2 cellular contexts compared by ENCODE assay signal in the genomic region with DNA sequence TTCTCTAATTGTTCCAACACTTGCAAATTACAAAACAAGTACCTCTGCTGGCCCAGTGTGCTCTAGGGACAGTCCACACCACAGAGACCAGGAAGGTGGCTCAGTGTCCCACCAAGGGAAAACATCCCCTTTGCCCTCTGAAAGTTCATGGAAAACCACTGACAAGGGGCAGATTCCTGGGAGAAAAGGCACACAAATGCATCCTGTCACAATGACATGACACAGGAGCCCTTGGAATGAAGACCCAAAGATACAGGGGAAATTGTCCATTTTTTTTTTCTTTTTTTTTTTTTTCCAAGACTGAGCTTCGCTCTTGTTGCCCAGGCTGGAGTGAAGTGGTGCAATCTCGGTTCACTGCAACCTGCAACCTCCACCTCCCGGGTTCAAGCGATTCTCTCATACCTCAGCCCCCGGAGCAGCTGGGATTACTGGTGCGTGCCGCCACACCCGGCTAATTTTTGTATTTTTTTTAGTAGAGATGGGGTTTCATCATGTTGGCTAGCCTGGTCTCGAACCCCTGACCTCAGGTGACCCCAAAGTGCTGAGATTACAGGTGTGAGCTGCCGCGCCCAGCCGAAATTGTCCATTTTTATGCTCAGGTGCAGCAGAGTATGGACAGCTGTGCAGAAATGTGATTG.
TF ChIP-seq lines count a peak whose summit lies in the region.

No MANE protein-coding gene starts in this region.

TF ChIP-seq in GM23338, 12 proteins besides CTCF, POLR2A, EP300 and RAD21 (continues in another document):
- TF ChIP-seq NANOG (IDR thresholded peaks at IDR 0.05; ENCODE audit: borderline replicate concordance) (no peak), EZH2 (IDR thresholded peaks at IDR 0.05; ENCODE audit: low read depth, unreplicated experiment) (no peak), STAT1 (IDR thresholded peaks at IDR 0.05; ENCODE audit: unreplicated experiment) (no peak), EZH2phosphoT487 (IDR thresholded peaks at IDR 0.05; ENCODE audit: unreplicated experiment) (no peak), POLR2AphosphoS5 (IDR thresholded peaks at IDR 0.05; ENCODE audit: low read depth) (no peak), CREB1 (CRISPR knock-in tag; IDR thresholded peaks at IDR 0.05; ENCODE audit: low read depth) (no peak), ZNF331 (CRISPR knock-in tag; IDR thresholded peaks at IDR 0.05; ENCODE audit: low read depth) (no peak)
- TF ChIP-seq, protein P1, sequence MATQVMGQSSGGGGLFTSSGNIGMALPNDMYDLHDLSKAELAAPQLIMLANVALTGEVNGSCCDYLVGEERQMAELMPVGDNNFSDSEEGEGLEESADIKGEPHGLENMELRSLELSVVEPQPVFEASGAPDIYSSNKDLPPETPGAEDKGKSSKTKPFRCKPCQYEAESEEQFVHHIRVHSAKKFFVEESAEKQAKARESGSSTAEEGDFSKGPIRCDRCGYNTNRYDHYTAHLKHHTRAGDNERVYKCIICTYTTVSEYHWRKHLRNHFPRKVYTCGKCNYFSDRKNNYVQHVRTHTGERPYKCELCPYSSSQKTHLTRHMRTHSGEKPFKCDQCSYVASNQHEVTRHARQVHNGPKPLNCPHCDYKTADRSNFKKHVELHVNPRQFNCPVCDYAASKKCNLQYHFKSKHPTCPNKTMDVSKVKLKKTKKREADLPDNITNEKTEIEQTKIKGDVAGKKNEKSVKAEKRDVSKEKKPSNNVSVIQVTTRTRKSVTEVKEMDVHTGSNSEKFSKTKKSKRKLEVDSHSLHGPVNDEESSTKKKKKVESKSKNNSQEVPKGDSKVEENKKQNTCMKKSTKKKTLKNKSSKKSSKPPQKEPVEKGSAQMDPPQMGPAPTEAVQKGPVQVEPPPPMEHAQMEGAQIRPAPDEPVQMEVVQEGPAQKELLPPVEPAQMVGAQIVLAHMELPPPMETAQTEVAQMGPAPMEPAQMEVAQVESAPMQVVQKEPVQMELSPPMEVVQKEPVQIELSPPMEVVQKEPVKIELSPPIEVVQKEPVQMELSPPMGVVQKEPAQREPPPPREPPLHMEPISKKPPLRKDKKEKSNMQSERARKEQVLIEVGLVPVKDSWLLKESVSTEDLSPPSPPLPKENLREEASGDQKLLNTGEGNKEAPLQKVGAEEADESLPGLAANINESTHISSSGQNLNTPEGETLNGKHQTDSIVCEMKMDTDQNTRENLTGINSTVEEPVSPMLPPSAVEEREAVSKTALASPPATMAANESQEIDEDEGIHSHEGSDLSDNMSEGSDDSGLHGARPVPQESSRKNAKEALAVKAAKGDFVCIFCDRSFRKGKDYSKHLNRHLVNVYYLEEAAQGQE (IDR thresholded peaks at IDR 0.05; ENCODE audit: unreplicated experiment) = no peak
- TF ChIP-seq, protein P2, sequence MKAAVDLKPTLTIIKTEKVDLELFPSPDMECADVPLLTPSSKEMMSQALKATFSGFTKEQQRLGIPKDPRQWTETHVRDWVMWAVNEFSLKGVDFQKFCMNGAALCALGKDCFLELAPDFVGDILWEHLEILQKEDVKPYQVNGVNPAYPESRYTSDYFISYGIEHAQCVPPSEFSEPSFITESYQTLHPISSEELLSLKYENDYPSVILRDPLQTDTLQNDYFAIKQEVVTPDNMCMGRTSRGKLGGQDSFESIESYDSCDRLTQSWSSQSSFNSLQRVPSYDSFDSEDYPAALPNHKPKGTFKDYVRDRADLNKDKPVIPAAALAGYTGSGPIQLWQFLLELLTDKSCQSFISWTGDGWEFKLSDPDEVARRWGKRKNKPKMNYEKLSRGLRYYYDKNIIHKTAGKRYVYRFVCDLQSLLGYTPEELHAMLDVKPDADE (IDR thresholded peaks at IDR 0.05) = no peak

TF ChIP-seq in GM12878, 131 proteins besides CTCF, POLR2A, EP300 and RAD21:
- TF ChIP-seq TCF12 (IDR thresholded peaks at IDR 0.05; ENCODE audit: low read depth, low read length) = peak; percentile 81; the same call in 1 of the 2 replicates
- peak; percentile 84 for TF ChIP-seq NR2F1 (conservative IDR thresholded peaks at IDR 0.05)
- no peak for TF ChIP-seq CREB1 (IDR thresholded peaks at IDR 0.05; ENCODE audit: low read depth)
- peak; percentile 69; the same call in 1 of the 2 replicates for TF ChIP-seq PAX5 (IDR thresholded peaks at IDR 0.05; ENCODE audit: borderline replicate concordance, low read depth, low read length)
- TF ChIP-seq BMI1 (IDR thresholded peaks at IDR 0.05; ENCODE audit: borderline replicate concordance) = no peak
- peak; percentile 33; the same call in 1 of the 2 replicates for TF ChIP-seq RUNX3 (IDR thresholded peaks at IDR 0.05; ENCODE audit: low read length)
- TF ChIP-seq DPF2 (IDR thresholded peaks at IDR 0.05) = peak; percentile 24; the same call in 1 of the 2 replicates
- TF ChIP-seq TCF3 (IDR thresholded peaks at IDR 0.05; ENCODE audit: borderline replicate concordance, insufficient read depth, low read depth, low read length) = 0 out of 2 replicates have a peak, but pooled peaks have one; percentile 31
